Comparison of ENCODE assay signal across 13 cellular contexts in genomic region chr10:129605986-129606518, GRCh38.
DNase-seq lines count a peak whose midpoint lies in the region; ATAC-seq and TF ChIP-seq lines count a peak whose summit lies in the region.
"Had no signal": no experiment of that assay in that cellular context is flagged by ENCODE, and none has a peak within 500 bp of the region (broad histone marks: within the 10 kb centered on the region; RNA-seq: fewer than 3 reads in every experiment).

No MANE protein-coding gene starts in this region.

- no peak overlapping the region for H2AFZ ChIP-seq in OCI-LY7 (ENCODE audit: low read length)
- H2AFZ ChIP-seq: GM23248 had no signal

- peak overlapping the region; percentile 12; the same call in 1 of the 2 replicates for H3K4me2 ChIP-seq in OCI-LY7 (ENCODE audit: low read length)

- H3K36me3 ChIP-seq in OCI-LY7 (ENCODE audit: insufficient read depth, low read length), result no peaks in the 10 kb centered on the region
- H3K36me3 ChIP-seq: tibial artery had no signal

- CTCF ChIA-PET in OCI-LY7 (lab: Charles Lee; ENCODE audit: unreplicated experiment), result no interaction called here

- H3K36me3 Mint-ChIP-seq in naive B cell, result peaks cover 0 to 5% of the 10 kb centered on the region in 2 donors

- H3K27ac Mint-ChIP-seq in naive B cell, result peak overlapping the region in 2 of 6 donors; percentile 10 to 70

- peaks cover 0 to 3% (median 0%) of the 10 kb centered on the region in 7 donors for H3K9me3 Mint-ChIP-seq in naive B cell

- no TSS peak for BruUV-seq in OCI-LY7 (replicated peaks; lab: Mats Ljungman, UMichigan)

- H3K4me3 ChIP-seq in OCI-LY7 (ENCODE audit: low read depth, low read length, poor library complexity, severe bottlenecking), result no peak overlapping the region
- H3K4me3 ChIP-seq: GM23248, tibial artery had no signal

- ATAC-seq in GM18499 (IDR thresholded peaks at IDR 0.05; ENCODE audit: insufficient read depth, unreplicated experiment), result peak; percentile 59
- peak; percentile 33 for ATAC-seq in HG02798 (IDR thresholded peaks at IDR 0.05; ENCODE audit: poor library complexity, unreplicated experiment)
- ATAC-seq in naive B cell (ENCODE audit: low read depth in 2 of 2), result peak; percentile 48 to 68
- no peak for ATAC-seq in SK-N-SH treated with all-trans-retinoic acid at 6 μM for 48 hours
- ATAC-seq in GM18907 (IDR thresholded peaks at IDR 0.05; ENCODE audit: unreplicated experiment), result no peak
- no peak for ATAC-seq in HG03378 (IDR thresholded peaks at IDR 0.05; ENCODE audit: unreplicated experiment)

- H3K9me2 ChIP-seq in OCI-LY7 (ENCODE audit: insufficient read depth, low read length), result no peaks in the 10 kb centered on the region

- no peaks in the 10 kb centered on the region for H3K79me2 ChIP-seq in OCI-LY7 (ENCODE audit: insufficient read depth, low read depth, low read length)

- peak overlapping the region in 4 of 8 donors; percentile 21 to 62 (median 32) for H3K4me3 Mint-ChIP-seq in naive B cell

- H3K9me3 ChIP-seq in OCI-LY7 (ENCODE audit: low read length), result no peaks in the 10 kb centered on the region
- H3K9me3 ChIP-seq: tibial artery had no signal

- no peak overlapping the region for H3K27ac ChIP-seq in OCI-LY7 (ENCODE audit: low read depth, low read length, poor library complexity, severe bottlenecking)
- H3K27ac ChIP-seq: GM23248, tibial artery had no signal

- no peak for TF ChIP-seq CTCF in OCI-LY7 (conservative IDR thresholded peaks at IDR 0.05; ENCODE audit: low read length)

- intact Hi-C loops in OCI-LY7 (cut with micrococcal nuclease; ENCODE audit: unreplicated experiment), result no loop called here

- no peaks in the 10 kb centered on the region for H3K4me1 ChIP-seq in OCI-LY7 (ENCODE audit: insufficient read depth, low read length, poor library complexity, severe bottlenecking)
- H3K4me1 ChIP-seq: tibial artery had no signal

- POLR2A ChIA-PET in OCI-LY7 (lab: Charles Lee), result no interaction called here

- peaks cover 5 to 14% (median 11%) of the 10 kb centered on the region in 3 donors for H3K4me1 Mint-ChIP-seq in naive B cell

- no peaks in the 10 kb centered on the region for H3K27me3 Mint-ChIP-seq in naive B cell

- H4K20me1 ChIP-seq in OCI-LY7 (ENCODE audit: insufficient read depth, low read length), result no peaks in the 10 kb centered on the region

- DNase-seq in OCI-LY7 (ENCODE audit: low spot score), result no peak
- DNase-seq in naive B cell, result no peak
- DNase-seq in kidney glomerular epithelial cell (lab: John Stamatoyannopoulos, UW), result no peak
- DNase-seq: activated CD8-positive, alpha-beta memory T cell treated with anti-CD3 and anti-CD28 coated beads for 24 hours; amygdala; GM23248; NCI-H2081; tibial artery had no signal

TF ChIP-seq in SK-N-SH treated with all-trans-retinoic acid at 6 μM for 48 hours, 23 proteins besides CTCF, POLR2A, EP300 and RAD21:
- TF ChIP-seq ZNF565 (CRISPR knock-in tag; conservative IDR thresholded peaks at IDR 0.05; ENCODE audit: low read depth), result no peak
- no peak for TF ChIP-seq TCF4 (CRISPR knock-in tag; IDR thresholded peaks at IDR 0.05; ENCODE audit: borderline replicate concordance)
- TF ChIP-seq SNAI2 (CRISPR knock-in tag; IDR thresholded peaks at IDR 0.05), result no peak
- no peak for TF ChIP-seq ZNF8 (CRISPR knock-in tag; IDR thresholded peaks at IDR 0.05)
- no peak for TF ChIP-seq ISL1 (CRISPR knock-in tag; IDR thresholded peaks at IDR 0.05)
- no peak for TF ChIP-seq ZFP30 (CRISPR knock-in tag; IDR thresholded peaks at IDR 0.05)
- TF ChIP-seq PPARA (CRISPR knock-in tag; IDR thresholded peaks at IDR 0.05; ENCODE audit: borderline replicate concordance), result no peak
- TF ChIP-seq POU6F1 (CRISPR knock-in tag; IDR thresholded peaks at IDR 0.05; ENCODE audit: borderline replicate concordance, low read depth), result no peak
- TF ChIP-seq CSRNP3 (CRISPR knock-in tag; IDR thresholded peaks at IDR 0.05), result no peak
- TF ChIP-seq ARNTL (CRISPR knock-in tag; IDR thresholded peaks at IDR 0.05; ENCODE audit: borderline replicate concordance, low read depth), result no peak
- TF ChIP-seq CREB5 (CRISPR knock-in tag; IDR thresholded peaks at IDR 0.05; ENCODE audit: low read depth), result no peak
- TF ChIP-seq ZC3H10 (CRISPR knock-in tag; IDR thresholded peaks at IDR 0.05), result no peak
- TF ChIP-seq OSR1 (CRISPR knock-in tag; IDR thresholded peaks at IDR 0.05), result no peak
- no peak for TF ChIP-seq ZFP3 (CRISPR knock-in tag; IDR thresholded peaks at IDR 0.05)

Comparison
In these comparisons a context has a peak if more than half of its experiments do, and no peak if none do; other contexts are left out.
1. ATAC-seq: peak in GM18499 (single experiment), HG02798 (single experiment) and naive B cell (2 of 2); none in SK-N-SH treated with all-trans-retinoic acid at 6 μM for 48 hours (single experiment), GM18907 (single experiment) and HG03378 (single experiment).